In genomic region chr14:103897075-103897947, GRCh38 we compare ENCODE assay signal across 20 cellular contexts. TPM values are rescaled to one million over a fixed set of nuclear protein-coding genes. Genes with fewer than 3 reads are reported as not detected.
DNase-seq lines count a peak whose midpoint lies in the region; ATAC-seq and TF ChIP-seq lines count a peak whose summit lies in the region.
"Had no signal": no experiment of that assay in that cellular context is flagged by ENCODE, and none has a peak within 500 bp of the region (broad histone marks: within the 10 kb centered on the region; RNA-seq: fewer than 3 reads in every experiment).

No MANE protein-coding gene starts in this region.

- H3K27ac ChIP-seq in right lobe of liver (peak overlapping the region in 2 of 3 donors; percentile 27 to 45), transverse colon (peak overlapping the region; percentile 73 to 83 (median 80))
- H3K27ac ChIP-seq: neural progenitor cell, vagina had no signal

- H3K36me3 Mint-ChIP-seq in activated naive CD4-positive, alpha-beta T cell treated with anti-CD3 and anti-CD28 coated beads, Interleukin-2, amount 50 U/mL, for 72 hours, result no peaks in the 10 kb centered on the region
- H3K36me3 Mint-ChIP-seq: neural progenitor cell had no signal

- no peak for TF ChIP-seq EP300 in transverse colon (IDR thresholded peaks at IDR 0.05; ENCODE audit: low read depth)

- H3K9me3 ChIP-seq in right lobe of liver (no peaks in the 10 kb centered on the region), transverse colon (no peaks in the 10 kb centered on the region)
- H3K9me3 ChIP-seq: vagina had no signal

- WGBS in right lobe of liver (ENCODE audit: insufficient coverage, low coverage, low lambda C conversion rate, missing lambda C conversion rate), result 58% methylated on average over 17 of the region's 27 CpGs
- 63% methylated on average over 26 of the region's 27 CpGs; no CpG with 5 or more reads in 1 of the 2 donors for WGBS in transverse colon (ENCODE audit: low coverage in 1 of 2), 2 donors

- H3K27me3 ChIP-seq in right lobe of liver, result no peaks in the 10 kb centered on the region
- no peaks in the 10 kb centered on the region for H3K27me3 ChIP-seq in transverse colon
- H3K27me3 ChIP-seq: neural progenitor cell, vagina had no signal

- peak; percentile 65 for DNase-seq in Right ventricle myocardium inferior (ENCODE audit: missing footprints)
- DNase-seq in cardiac septum (ENCODE audit: low spot score), result no peak
- DNase-seq in right lobe of liver, result peak; percentile 89 to 96 (median 96)
- peak; percentile 93 for DNase-seq in transverse colon
- no peak for DNase-seq in activated naive CD4-positive, alpha-beta T cell treated with anti-CD3 and anti-CD28 coated beads, Interleukin-2, amount 50 U/mL, for 72 hours (ENCODE audit: low spot score in 2 of 2)
- DNase-seq in inferior parietal cortex (ENCODE audit: extremely low spot score), result no peak
- no peak for DNase-seq in T-helper 2 cell
- DNase-seq: activated CD4-positive, alpha-beta T cell treated with anti-CD3 and anti-CD28 coated beads for 4 hours; activated CD8-positive, alpha-beta memory T cell treated with anti-CD3 and anti-CD28 coated beads, Interleukin-2, amount 50 U/mL, for 4 hours; foreskin fibroblast; HFFc6; NCI-H187; NCI-H526; right cardiac atrium had no signal

- intact Hi-C loops in Right ventricle myocardium inferior (cut with DNase I), result no loop called here
- intact Hi-C loops in cardiac septum (cut with DNase I), result no loop called here
- intact Hi-C loops in right lobe of liver (cut with DNase I), result no loop called here
- intact Hi-C loops in transverse colon (cut with DNase I; ENCODE audit: low total_unique reads), result no loop called here

- ATAC-seq in Right ventricle myocardium inferior, result peak; percentile 63
- peak; percentile 23 for ATAC-seq in esophagus mucosa
- peak; percentile 70 to 89 (median 85) for ATAC-seq in right lobe of liver
- ATAC-seq in activated naive CD4-positive, alpha-beta T cell treated with anti-CD3 and anti-CD28 coated beads, Interleukin-2, amount 50 U/mL, for 72 hours, result no peak

- no peak for TF ChIP-seq POLR2A in right lobe of liver (IDR thresholded peaks at IDR 0.05)
- TF ChIP-seq POLR2A in transverse colon (IDR thresholded peaks at IDR 0.05), result no peak

- H3K4me1 ChIP-seq in right lobe of liver (peaks cover 0 to 40% (median 18%) of the 10 kb centered on the region in 4 donors), transverse colon (peaks cover 22 to 57% (median 45%) of the 10 kb centered on the region in 4 donors)
- H3K4me1 ChIP-seq: neural progenitor cell, vagina had no signal

- TF ChIP-seq CTCF in right lobe of liver (IDR thresholded peaks at IDR 0.05), result no peak
- no peak for TF ChIP-seq CTCF in transverse colon (IDR thresholded peaks at IDR 0.05)

- H3K36me3 ChIP-seq in right lobe of liver, result no peaks in the 10 kb centered on the region
- no peaks in the 10 kb centered on the region for H3K36me3 ChIP-seq in transverse colon
- H3K36me3 ChIP-seq: neural progenitor cell, vagina had no signal

- H3K4me3 ChIP-seq in right lobe of liver, result no peak overlapping the region
- no peak overlapping the region for H3K4me3 ChIP-seq in transverse colon
- H3K4me3 ChIP-seq: neural progenitor cell, vagina had no signal

- no peaks in the 10 kb centered on the region for H3K9me3 Mint-ChIP-seq in activated naive CD4-positive, alpha-beta T cell treated with anti-CD3 and anti-CD28 coated beads, Interleukin-2, amount 50 U/mL, for 72 hours

- peak overlapping the region in 1 of 2 donors; percentile 16 for H3K27ac Mint-ChIP-seq in activated naive CD4-positive, alpha-beta T cell treated with anti-CD3 and anti-CD28 coated beads, Interleukin-2, amount 50 U/mL, for 72 hours
- H3K27ac Mint-ChIP-seq: endodermal cell, HFFc6, neural progenitor cell had no signal

- in situ Hi-C loops in transverse colon (cut with MboI; ENCODE audit: low pct_ligation_motif_present in 1 of 4, low pct_unique_long_range_greater_than_20kb in 1 of 4, low sequenced_read_pairs in 3 of 4), result no loop called here

RNA-seq across cellular contexts. Expression of gene TDRD9, which starts 30.9 kb away (rescaled TPM):
- total RNA-seq in Right ventricle myocardium inferior (2.5 TPM), cardiac septum (3.3 TPM), esophagus mucosa (0.16 TPM), right lobe of liver (under 1 TPM in 5 of 6 experiments, not detected in 1; 0.31 to 0.86 (median 0.43) TPM), transverse colon (under 1 TPM in 2 of 4 donors, not detected in 2; 0.55 to 0.79 TPM)
- total RNA-seq in activated naive CD4-positive, alpha-beta T cell treated with anti-CD3 and anti-CD28 coated beads, Interleukin-2, amount 50 U/mL, for 72 hours, result under 1 TPM; 0.10 to 0.68 TPM
- total RNA-seq: endodermal cell, HFFc6 had no signal

RNA-seq across cellular contexts. Expression of gene RD3L, which starts 45.0 kb away (rescaled TPM):
- 25.1 TPM for total RNA-seq in Right ventricle myocardium inferior
- total RNA-seq in cardiac septum, result 13.1 TPM
- total RNA-seq in esophagus mucosa, result not detected
- total RNA-seq in right lobe of liver, result 1 to 10 TPM in 1 of 6 experiments, under 1 TPM in 2, not detected in 3; 0.22 to 1.2 (median 0.25) TPM
- not detected for total RNA-seq in transverse colon
- total RNA-seq in activated naive CD4-positive, alpha-beta T cell treated with anti-CD3 and anti-CD28 coated beads, Interleukin-2, amount 50 U/mL, for 72 hours, result not detected
- total RNA-seq: cerebellum, endodermal cell, HFFc6, MCF 10A, vagina had no signal

RNA-seq across cellular contexts. Expression of gene PPP1R13B, which starts 49.9 kb away (rescaled TPM):
- total RNA-seq in Right ventricle myocardium inferior, result 101 TPM
- 67.8 TPM for total RNA-seq in cardiac septum
- total RNA-seq in esophagus mucosa, result 35.9 TPM
- total RNA-seq in right lobe of liver, result 10 to 100 TPM in 5 of 6 experiments, 1 to 10 TPM in 1; 9.2 to 22.4 (median 13.9) TPM
- total RNA-seq in transverse colon, result 100 to 1,000 TPM in 1 of 4 donors, 10 to 100 TPM in 3; 31.0 to 109 (median 42.0) TPM
- 10 to 100 TPM; 11.7 to 12.1 TPM for total RNA-seq in activated naive CD4-positive, alpha-beta T cell treated with anti-CD3 and anti-CD28 coated beads, Interleukin-2, amount 50 U/mL, for 72 hours

Comparison
In these comparisons a context has a peak if more than half of its experiments do, and no peak if none do; other contexts are left out.
1. DNase-seq: peak in Right ventricle myocardium inferior (single experiment), right lobe of liver (3 of 3) and transverse colon (single experiment); none in cardiac septum (single experiment), activated naive CD4-positive, alpha-beta T cell treated with anti-CD3 and anti-CD28 coated beads, Interleukin-2, amount 50 U/mL, for 72 hours (0 of 2), inferior parietal cortex (single experiment) and T-helper 2 cell (0 of 5).
2. ATAC-seq: peak in Right ventricle myocardium inferior (single experiment), esophagus mucosa (single experiment) and right lobe of liver (4 of 4); none in activated naive CD4-positive, alpha-beta T cell treated with anti-CD3 and anti-CD28 coated beads, Interleukin-2, amount 50 U/mL, for 72 hours (0 of 2).